8 cellular contexts compared by ENCODE assay signal in genomic region chr12:109477185-109477962, GRCh38. TPM values are rescaled to one million over a fixed set of nuclear protein-coding genes. Genes with fewer than 3 reads are reported as not detected.
A peak's percentile ranks its signal among the peaks of the same experiment; 100 is the strongest.
DNase-seq lines count a peak whose midpoint lies in the region; ATAC-seq, FAIRE-seq and TF ChIP-seq lines count a peak whose summit lies in the region.

KCTD10 (minus strand) TSS chr12:109477300; CDS start chr12:109477262, 38 bp downstream.
UBE3B (plus strand) TSS chr12:109477634; CDS start chr12:109483552, 5,918 bp downstream.

- H3K36me3 ChIP-seq in parathyroid adenoma (ENCODE audit: control insufficient read depth, insufficient read depth, low read length): no peaks in the 10 kb centered on the region
- peaks cover 0 to 4% of the 10 kb centered on the region in 2 donors for H3K36me3 ChIP-seq in thyroid gland

- H3K4me1 ChIP-seq in parathyroid adenoma (peaks cover 9% of the 10 kb centered on the region), thyroid gland (peaks cover 46 to 48% of the 10 kb centered on the region in 2 donors)

- peaks cover 42% of the 10 kb centered on the region for H3K79me2 ChIP-seq in parathyroid adenoma

- H3K4me2 ChIP-seq in parathyroid adenoma (ENCODE audit: low read length): peak within 1 kb of the TSS; percentile 99

- 0% methylated on average over 39 to 41 of the region's 54 CpGs for WGBS in thyroid gland, 2 donors

- intact Hi-C loops in Right ventricle myocardium inferior (cut with DNase I): loop anchor here (2.0 kb wide), 1 partner anchor 45 kb away; no protein-coding TSS in a partner anchor
- intact Hi-C loops in thyroid gland (cut with DNase I): loop anchor here (5.0 kb wide), 1 partner anchor 45 kb away; no protein-coding TSS in a partner anchor

- H3K27me3 ChIP-seq in parathyroid adenoma (ENCODE audit: control insufficient read depth, insufficient read depth, low read length) (no peaks in the 10 kb centered on the region), thyroid gland (no peaks in the 10 kb centered on the region)

- DNase-seq in GM12891 (ENCODE audit: insufficient read length, low spot score): peak; percentile 90
- DNase-seq in NCI-H1436 (lab: John Stamatoyannopoulos, UW): peak; percentile 83
- peak; percentile 71 to 87 for DNase-seq in SW 1271 (lab: John Stamatoyannopoulos, UW)
- peak; percentile 91 for DNase-seq in activated naive CD8-positive, alpha-beta T cell treated with anti-CD3 and anti-CD28 coated beads, Interleukin-2, amount 10 ng/mL, durations not matched to agents 7 days and 5 days
- peak; percentile 93 for DNase-seq in Right ventricle myocardium inferior (ENCODE audit: missing footprints)
- peak; percentile 87 to 88 for DNase-seq in thyroid gland

- H2AFZ ChIP-seq in parathyroid adenoma: peak within 1 kb of the TSS; percentile 99

- TF ChIP-seq CTCF in parathyroid adenoma (IDR thresholded peaks at IDR 0.05): peak; percentile 17
- TF ChIP-seq CTCF in thyroid gland (IDR thresholded peaks at IDR 0.05): peak in 2 of 6 experiments; percentile 7 to 18

- H3K27ac ChIP-seq in parathyroid adenoma: peak within 1 kb of the TSS; percentile 96
- H3K27ac ChIP-seq in thyroid gland: peak within 1 kb of the TSS; percentile 97 to 99 (median 98)

- POLR2A ChIA-PET in activated naive CD8-positive, alpha-beta T cell treated with anti-CD3 and anti-CD28 coated beads, Interleukin-2, amount 10 ng/mL, durations not matched to agents 7 days and 5 days (lab: Charles Lee): interaction anchor here (0.9 to 2.1 kb wide), 5 partner anchors 14 to 96 kb away, joined by 3 to 12 read pairs (median 4); partner anchors contain the start of genes MMAB and MVK

- peaks cover 28% of the 10 kb centered on the region for H3K4me1 Mint-ChIP-seq in activated naive CD8-positive, alpha-beta T cell treated with anti-CD3 and anti-CD28 coated beads, Interleukin-2, amount 10 ng/mL, durations not matched to agents 7 days and 5 days

- peak within 1 kb of the TSS; percentile 98 for H3K4me3 ChIP-seq in parathyroid adenoma (ENCODE audit: low read depth, low read length)
- H3K4me3 ChIP-seq in thyroid gland (replicated peaks in 1 of 3): peak within 1 kb of the TSS; percentile 79 to 97 (median 87)

- no peaks in the 10 kb centered on the region for H3K36me3 Mint-ChIP-seq in activated naive CD8-positive, alpha-beta T cell treated with anti-CD3 and anti-CD28 coated beads, Interleukin-2, amount 10 ng/mL, durations not matched to agents 7 days and 5 days

- ATAC-seq in HG02840 (IDR thresholded peaks at IDR 0.05; ENCODE audit: low FRiP score, unreplicated experiment): peak; percentile 87
- peak; percentile 90 for ATAC-seq in activated naive CD8-positive, alpha-beta T cell treated with anti-CD3 and anti-CD28 coated beads, Interleukin-2, amount 10 ng/mL, durations not matched to agents 7 days and 5 days (ENCODE audit: low read depth)
- peak; percentile 98 for ATAC-seq in Right ventricle myocardium inferior

- no peaks in the 10 kb centered on the region for H3K27me3 Mint-ChIP-seq in activated naive CD8-positive, alpha-beta T cell treated with anti-CD3 and anti-CD28 coated beads, Interleukin-2, amount 10 ng/mL, durations not matched to agents 7 days and 5 days

- peak; percentile 79 for TF ChIP-seq POLR2A in GM12891 (IDR thresholded peaks at IDR 0.05; ENCODE audit: low read depth, low read length)
- TF ChIP-seq POLR2A in thyroid gland (IDR thresholded peaks at IDR 0.05): peak; percentile 63 to 92

- H3K9ac ChIP-seq in parathyroid adenoma: peak within 1 kb of the TSS; percentile 88

- peak; percentile 93 for FAIRE-seq in GM12891 (lab: Jason Lieb, UNC)

- peak within 1 kb of the TSS; percentile 92 for H3K4me3 Mint-ChIP-seq in activated naive CD8-positive, alpha-beta T cell treated with anti-CD3 and anti-CD28 coated beads, Interleukin-2, amount 10 ng/mL, durations not matched to agents 7 days and 5 days

- no peaks in the 10 kb centered on the region for H3K9me3 ChIP-seq in parathyroid adenoma (ENCODE audit: control insufficient read depth, low read length)
- H3K9me3 ChIP-seq in thyroid gland: no peaks in the 10 kb centered on the region

- H3K27ac Mint-ChIP-seq in activated naive CD8-positive, alpha-beta T cell treated with anti-CD3 and anti-CD28 coated beads, Interleukin-2, amount 10 ng/mL, durations not matched to agents 7 days and 5 days: peak within 1 kb of the TSS; percentile 98

- no peaks in the 10 kb centered on the region for H3K9me3 Mint-ChIP-seq in activated naive CD8-positive, alpha-beta T cell treated with anti-CD3 and anti-CD28 coated beads, Interleukin-2, amount 10 ng/mL, durations not matched to agents 7 days and 5 days

TF ChIP-seq in GM12891, 5 proteins besides CTCF, POLR2A, EP300 and RAD21:
- TF ChIP-seq PAX5 (IDR thresholded peaks at IDR 0.05; ENCODE audit: insufficient read depth, low read length, severe bottlenecking) (no peak), SPI1 (IDR thresholded peaks at IDR 0.05; ENCODE audit: low read depth, low read length) (peak; percentile 17; the same call in 1 of the 2 replicates), POLR2AphosphoS5 (IDR thresholded peaks at IDR 0.05; ENCODE audit: low read depth, low read length) (peak; percentile 79), POU2F2 (IDR thresholded peaks at IDR 0.05; ENCODE audit: low read depth, low read length) (peak; percentile 34; the same call in 1 of the 2 replicates), TAF1 (IDR thresholded peaks at IDR 0.05; ENCODE audit: low read depth, low read length) (peak; percentile 98)

RNA-seq across cellular contexts. Expression of gene KCTD10, which starts in this region (rescaled TPM):
- polyA plus RNA-seq in GM12891 (2012; ENCODE audit: low read depth, missing spikeins): 18.8 TPM
- 10 to 100 TPM; 34.8 to 39.8 TPM for total RNA-seq in activated naive CD8-positive, alpha-beta T cell treated with anti-CD3 and anti-CD28 coated beads, Interleukin-2, amount 10 ng/mL, durations not matched to agents 7 days and 5 days
- total RNA-seq in Right ventricle myocardium inferior (32.2 TPM), thyroid gland (100 to 1,000 TPM in 1 of 4 donors, 10 to 100 TPM in 3; 70.3 to 149 (median 85.4) TPM)

RNA-seq across cellular contexts. Expression of gene UBE3B, which starts in this region (rescaled TPM):
- 12.9 TPM for polyA plus RNA-seq in GM12891 (2012; ENCODE audit: low read depth, missing spikeins)
- 10 to 100 TPM; 40.0 to 41.7 TPM for total RNA-seq in activated naive CD8-positive, alpha-beta T cell treated with anti-CD3 and anti-CD28 coated beads, Interleukin-2, amount 10 ng/mL, durations not matched to agents 7 days and 5 days
- 56.1 TPM for total RNA-seq in Right ventricle myocardium inferior
- total RNA-seq in thyroid gland: 10 to 100 TPM; 52.2 to 72.5 (median 65.5) TPM

Comparison
In these comparisons a context has a peak if more than half of its experiments do, and no peak if none do; other contexts are left out.
1. Peak in every context shown above with its lines: DNase-seq, ATAC-seq, H3K4me3 ChIP-seq and H3K27ac ChIP-seq.